1 cellular context compared by ENCODE assay signal in the genomic region with DNA sequence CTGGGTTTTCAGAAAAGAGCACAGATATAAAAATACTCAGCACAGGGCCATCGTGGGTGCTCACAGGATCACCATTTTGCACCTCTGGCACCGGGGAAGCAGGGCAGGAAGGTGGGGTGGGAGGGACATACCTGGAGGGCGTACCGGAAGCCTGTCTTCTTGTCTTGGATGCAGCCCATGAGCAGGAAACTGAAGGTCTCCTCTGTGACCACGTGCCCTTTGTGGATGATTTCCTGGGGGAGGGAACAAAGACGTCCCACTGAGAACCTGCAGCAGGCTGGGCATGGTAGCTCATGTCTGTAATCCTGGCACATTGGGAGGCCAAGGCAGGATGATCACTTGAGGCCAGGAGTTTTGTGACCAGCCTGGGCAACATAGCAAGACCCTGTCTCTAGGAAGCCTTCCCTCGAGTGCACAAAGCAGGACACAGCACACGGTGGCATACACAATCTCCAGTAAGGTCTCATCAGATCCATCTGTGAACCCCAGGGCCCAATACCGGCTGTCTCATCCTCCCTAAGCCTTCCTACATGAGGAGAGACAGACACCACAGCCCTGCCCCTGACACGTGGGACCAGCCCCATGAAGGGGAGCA.
TF ChIP-seq lines count a peak whose summit lies in the region.

No MANE protein-coding gene starts in this region.

TF ChIP-seq in K562, 482 proteins besides CTCF, POLR2A, EP300 and RAD21:
- TF ChIP-seq ZNF121 (CRISPR knock-in tag; conservative IDR thresholded peaks at IDR 0.05): 0 out of 2 replicates have a peak, but pooled peaks have one; percentile 20
- no peak for TF ChIP-seq CAMTA2 (CRISPR knock-in tag; conservative IDR thresholded peaks at IDR 0.05)
